In genomic region chr1:206814716-206815341, GRCh38 we compare ENCODE assay signal across 10 cellular contexts. TPM values are rescaled to one million over a fixed set of nuclear protein-coding genes. Genes with fewer than 3 reads are reported as not detected.
DNase-seq lines count a peak whose midpoint lies in the region; ATAC-seq and TF ChIP-seq lines count a peak whose summit lies in the region.
"Had no signal": no experiment of that assay in that cellular context is flagged by ENCODE, and none has a peak within 500 bp of the region (broad histone marks: within the 10 kb centered on the region; RNA-seq: fewer than 3 reads in every experiment).

No MANE protein-coding gene starts in this region.

- POLR2A ChIA-PET in SK-N-SH (lab: Yijun Ruan, JAX), result interaction anchor here (0.6 kb wide), 1 partner anchor 16 kb away, joined by 3 read pairs; no protein-coding TSS in a partner anchor

- H3F3A ChIP-seq in SK-N-SH (replicated peaks; ENCODE audit: insufficient read depth), result no peaks in the 10 kb centered on the region

- H4K20me1 ChIP-seq in SK-N-SH (ENCODE audit: insufficient read depth) (no peaks in the 10 kb centered on the region), mammary epithelial cell (ENCODE audit: insufficient read depth, low read length) (no peaks in the 10 kb centered on the region)

- no peaks in the 10 kb centered on the region for H3K27me3 ChIP-seq in SK-N-SH (ENCODE audit: insufficient read depth)
- no peaks in the 10 kb centered on the region for H3K27me3 ChIP-seq in heart left ventricle
- H3K27me3 ChIP-seq in mammary epithelial cell (ENCODE audit: insufficient read depth, low read length), result no peaks in the 10 kb centered on the region

- dilution Hi-C loops in mammary epithelial cell (cut with HindIII; ENCODE audit: low sequenced_read_pairs), result no loop called here

- TF ChIP-seq CTCF in SK-N-SH (IDR thresholded peaks at IDR 0.05) (no peak), heart left ventricle (IDR thresholded peaks at IDR 0.05) (no peak), mammary epithelial cell (conservative IDR thresholded peaks at IDR 0.05 in 1 of 2, IDR thresholded peaks at IDR 0.05 in 1 of 2; ENCODE audit: extremely low read depth in 1 of 2, insufficient read depth in 1 of 2, low read depth in 1 of 2, low read length in 2 of 2) (no peak)

- H3K4me3 ChIP-seq in SK-N-SH (ENCODE audit: low read depth in 2 of 2, low read length in 1 of 2) (no peak overlapping the region), heart left ventricle (no peak overlapping the region), mammary epithelial cell (replicated peaks in 1 of 3; ENCODE audit: insufficient read depth in 1 of 3, low read depth in 2 of 3, low read length in 3 of 3) (no peak overlapping the region)

- H3K36me3 ChIP-seq in SK-N-SH (replicated peaks in 1 of 2; ENCODE audit: control insufficient read depth in 1 of 2, insufficient read depth in 2 of 2, low read length in 1 of 2), result no peaks in the 10 kb centered on the region
- no peaks in the 10 kb centered on the region for H3K36me3 ChIP-seq in heart left ventricle
- no peaks in the 10 kb centered on the region for H3K36me3 ChIP-seq in mammary epithelial cell (ENCODE audit: insufficient read depth, low read length)

- WGBS in SK-N-SH (ENCODE audit: low lambda C conversion rate), result 0% methylated on average over 2 of the region's 2 CpGs
- 18 to 31% (median 27%) methylated on average over 2 of the region's 2 CpGs for WGBS in heart left ventricle, 4 donors
- WGBS in mammary epithelial cell (ENCODE audit: low coverage, missing lambda C conversion rate), result 94% methylated on average over 2 of the region's 2 CpGs

- no peak for TF ChIP-seq POLR2A in heart left ventricle (IDR thresholded peaks at IDR 0.05)

- DNase-seq in AG20443 (ENCODE audit: low spot score) (peak; percentile 30), HT1080 (ENCODE audit: low read depth) (peak; percentile 47), SK-N-SH (peak; percentile 74), heart left ventricle (peak in 3 of 5 donors; percentile 23 to 54 (median 25)), KG1 (lab: John Stamatoyannopoulos, UW) (no peak), DMS53 (lab: John Stamatoyannopoulos, UW) (no peak), NAMALWA (ENCODE audit: low spot score) (no peak), mammary epithelial cell (no peak)
- DNase-seq: activated CD8-positive, alpha-beta memory T cell treated with anti-CD3 and anti-CD28 coated beads for 24 hours; NK-92 treated with Interleukin-12 subunit alpha and Interleukin-12 subunit beta, amount 100 ng/mL, for 24 hours had no signal

- CTCF ChIA-PET in SK-N-SH (lab: Yijun Ruan, JAX), result interaction anchor here (0.8 to 1.8 kb wide), 2 partner anchors 97 to 151 kb away, joined by 3 to 6 read pairs; no protein-coding TSS in a partner anchor
- CTCF ChIA-PET in mammary epithelial cell (lab: Charles Lee; ENCODE audit: low non-redundant PET), result no interaction called here

- in situ Hi-C loops in mammary epithelial cell (cut with MboI; ENCODE audit: low sequenced_read_pairs in 2 of 2), result no loop called here

- peak; percentile 38 for TF ChIP-seq RAD21 in SK-N-SH (IDR thresholded peaks at IDR 0.05; ENCODE audit: low read length)

- TF ChIP-seq EP300 in SK-N-SH (IDR thresholded peaks at IDR 0.05; ENCODE audit: borderline replicate concordance in 1 of 2, low read depth in 1 of 2, low read length in 1 of 2), result peak; percentile 37 to 85; a peak in 3 of 4 replicates

- BruUV-seq in mammary epithelial cell (replicated peaks; lab: Mats Ljungman, UMichigan), result no TSS peak

- peak in 2 of 4 donors; percentile 65 for ATAC-seq in heart left ventricle

- H2AFZ ChIP-seq in SK-N-SH (ENCODE audit: low read depth) (no peak overlapping the region), mammary epithelial cell (ENCODE audit: low read depth, low read length) (no peak overlapping the region)

- no peaks in the 10 kb centered on the region for H3K9me3 ChIP-seq in SK-N-SH
- peaks cover 0 to 19% (median 10%) of the 10 kb centered on the region in 12 donors for H3K9me3 ChIP-seq in heart left ventricle
- no peaks in the 10 kb centered on the region for H3K9me3 ChIP-seq in mammary epithelial cell (replicated peaks; ENCODE audit: insufficient read depth, low read length)

- peak overlapping the region; percentile 5 to 85; a peak in 3 of 4 replicates for H3K27ac ChIP-seq in SK-N-SH (ENCODE audit: low read depth in 2 of 2, low read length in 1 of 2)
- H3K27ac ChIP-seq in heart left ventricle, result peak overlapping the region in 2 of 12 donors; percentile 21 to 25
- no peak overlapping the region for H3K27ac ChIP-seq in mammary epithelial cell (ENCODE audit: insufficient read depth, low read depth, low read length)

- H3K79me2 ChIP-seq in SK-N-SH (ENCODE audit: insufficient read depth) (no peaks in the 10 kb centered on the region), mammary epithelial cell (ENCODE audit: insufficient read depth, low read length) (no peaks in the 10 kb centered on the region)

- peaks cover 0 to 8% of the 10 kb centered on the region in 2 experiments; a peak in 2 of 4 replicates for H3K4me1 ChIP-seq in SK-N-SH (ENCODE audit: control insufficient read depth in 1 of 2, insufficient read depth in 2 of 2, low read depth in 1 of 2, low read length in 1 of 2)
- H3K4me1 ChIP-seq in heart left ventricle, result peaks cover 0 to 32% (median 2%) of the 10 kb centered on the region in 12 donors
- no peaks in the 10 kb centered on the region for H3K4me1 ChIP-seq in mammary epithelial cell (ENCODE audit: insufficient read depth, low read length)

- H3K4me2 ChIP-seq in SK-N-SH (no peak overlapping the region), mammary epithelial cell (ENCODE audit: insufficient read depth, low read depth, low read length) (no peak overlapping the region)

- H3K9me2 ChIP-seq in SK-N-SH, result no peaks in the 10 kb centered on the region

- H3K9ac ChIP-seq in SK-N-SH (no peak overlapping the region), mammary epithelial cell (ENCODE audit: insufficient read depth, low read length) (no peak overlapping the region)

- intact Hi-C loops in heart left ventricle (cut with DNase I) (loop anchor here in 5 of 10 donors (5.0 to 10.0 kb wide), 3 partner anchors 88 to 97 kb away; no protein-coding TSS in a partner anchor), mammary epithelial cell (cut with micrococcal nuclease) (no loop called here)

TF ChIP-seq in SK-N-SH, 30 proteins besides CTCF, POLR2A, EP300 and RAD21 (continues in another document):
- 0 out of 2 replicates have a peak, but pooled peaks have one; percentile 19 for TF ChIP-seq MAX (IDR thresholded peaks at IDR 0.05; ENCODE audit: low read depth)
- no peak for TF ChIP-seq USF2 (IDR thresholded peaks at IDR 0.05; ENCODE audit: borderline replicate concordance, low read depth, low read length)
- no peak for TF ChIP-seq FOXM1 (IDR thresholded peaks at IDR 0.05; ENCODE audit: low read depth)
- TF ChIP-seq MXI1 (IDR thresholded peaks at IDR 0.05; ENCODE audit: low read depth, low read length), result peak; percentile 62; the same call in 1 of the 2 replicates
- peak; percentile 38; the same call in 1 of the 2 replicates for TF ChIP-seq TEAD4 (IDR thresholded peaks at IDR 0.05; ENCODE audit: borderline replicate concordance, insufficient read depth)
- TF ChIP-seq TAF1 (IDR thresholded peaks at IDR 0.05; ENCODE audit: borderline replicate concordance, low read depth, low read length), result no peak
- no peak for TF ChIP-seq RXRA (IDR thresholded peaks at IDR 0.05; ENCODE audit: borderline replicate concordance, low read depth)
- TF ChIP-seq GABPA (IDR thresholded peaks at IDR 0.05; ENCODE audit: low read depth), result no peak

RNA-seq across cellular contexts. Expression of gene IL10, which starts 42.5 kb away (rescaled TPM):
- total RNA-seq in HT1080 (2014; rRNA removed; shearing (Covaris generic)), result not detected in 2 replicates
- polyA plus RNA-seq in HT1080 (2015; cell fraction: cytosol; rRNA removed), result not detected in 2 replicates
- polyA plus RNA-seq in HT1080 (2015; cell fraction: nucleus; rRNA removed), result not detected in 2 replicates
- not detected in 2 replicates for polyA plus RNA-seq in SK-N-SH (2012; rRNA removed)
- not detected in 2 replicates for polyA plus RNA-seq in SK-N-SH (2012; cell fraction: cytosol; rRNA removed)
- polyA plus RNA-seq in SK-N-SH (2012; cell fraction: nucleus; rRNA removed), result not detected in 2 replicates
- 1 to 10 TPM in 3 of 9 donors, under 1 TPM in 5, not detected in 1; 0.50 to 5.0 (median 0.88) TPM for total RNA-seq in heart left ventricle
- 1 to 10 TPM in 1 of 2 donors, under 1 TPM in 1; 0.27 to 1.0 TPM for polyA plus RNA-seq in heart left ventricle
- not detected for total RNA-seq in mammary epithelial cell
- not detected for polyA plus RNA-seq in mammary epithelial cell
- not detected for polyA minus RNA-seq in mammary epithelial cell

RNA-seq across cellular contexts. Expression of gene IL19, which starts 44.3 kb away (rescaled TPM):
- 0.57 TPM in 1 of 2 replicates, not detected in the other for total RNA-seq in HT1080 (2014; rRNA removed; shearing (Covaris generic))
- polyA plus RNA-seq in HT1080 (2015; cell fraction: cytosol; rRNA removed), result not detected in 2 replicates
- polyA plus RNA-seq in HT1080 (2015; cell fraction: nucleus; rRNA removed), result not detected in 2 replicates
- polyA plus RNA-seq in SK-N-SH (2012; rRNA removed) (not detected in 2 replicates), heart left ventricle (not detected), mammary epithelial cell (not detected)
- polyA plus RNA-seq in SK-N-SH (2012; cell fraction: cytosol; rRNA removed), result not detected in 2 replicates
- polyA plus RNA-seq in SK-N-SH (2012; cell fraction: nucleus; rRNA removed), result 0.07 TPM in 1 of 2 replicates, not detected in the other
- total RNA-seq in heart left ventricle (not detected), mammary epithelial cell (not detected)
- polyA minus RNA-seq in mammary epithelial cell, result not detected

RNA-seq across cellular contexts. Expression of gene IL20, which starts 50.6 kb away (rescaled TPM):
- total RNA-seq in HT1080 (2014; rRNA removed; shearing (Covaris generic)), result not detected in 2 replicates
- 0.19 TPM in 1 of 2 replicates, not detected in the other for polyA plus RNA-seq in HT1080 (2015; cell fraction: cytosol; rRNA removed)
- 0.53 TPM in 1 of 2 replicates, not detected in the other for polyA plus RNA-seq in HT1080 (2015; cell fraction: nucleus; rRNA removed)
- polyA plus RNA-seq in SK-N-SH (2012; rRNA removed) (not detected in 2 replicates), heart left ventricle (not detected), mammary epithelial cell (0.10 TPM)
- polyA plus RNA-seq in SK-N-SH (2012; cell fraction: cytosol; rRNA removed), result not detected in 2 replicates
- not detected in 2 replicates for polyA plus RNA-seq in SK-N-SH (2012; cell fraction: nucleus; rRNA removed)
- total RNA-seq in heart left ventricle (not detected), mammary epithelial cell (not detected)
- polyA minus RNA-seq in mammary epithelial cell, result not detected

Comparison
In these comparisons a context has a peak if more than half of its experiments do, and no peak if none do; other contexts are left out.
1. DNase-seq: peak in AG20443 (single experiment), HT1080 (single experiment), SK-N-SH (single experiment) and heart left ventricle (3 of 5); none in KG1 (single experiment), DMS53 (single experiment), NAMALWA (single experiment) and mammary epithelial cell (single experiment).